Comparison of ENCODE assay signal across 1 cellular context in genomic region chr9:128685022-128685332, GRCh38.
TF ChIP-seq lines count a peak whose summit lies in the region.

No MANE protein-coding gene starts in this region.

TF ChIP-seq in K562, 482 proteins besides CTCF, POLR2A, EP300 and RAD21:
- TF ChIP-seq ZNF395 (CRISPR knock-in tag; IDR thresholded peaks at IDR 0.05), result 0 out of 2 replicates have a peak, but pooled peaks have one; percentile 12
- TF ChIP-seq, protein P1, sequence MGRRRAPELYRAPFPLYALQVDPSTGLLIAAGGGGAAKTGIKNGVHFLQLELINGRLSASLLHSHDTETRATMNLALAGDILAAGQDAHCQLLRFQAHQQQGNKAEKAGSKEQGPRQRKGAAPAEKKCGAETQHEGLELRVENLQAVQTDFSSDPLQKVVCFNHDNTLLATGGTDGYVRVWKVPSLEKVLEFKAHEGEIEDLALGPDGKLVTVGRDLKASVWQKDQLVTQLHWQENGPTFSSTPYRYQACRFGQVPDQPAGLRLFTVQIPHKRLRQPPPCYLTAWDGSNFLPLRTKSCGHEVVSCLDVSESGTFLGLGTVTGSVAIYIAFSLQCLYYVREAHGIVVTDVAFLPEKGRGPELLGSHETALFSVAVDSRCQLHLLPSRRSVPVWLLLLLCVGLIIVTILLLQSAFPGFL (CRISPR knock-in tag; IDR thresholded peaks at IDR 0.05), result no peak
- TF ChIP-seq PHTF2 (CRISPR knock-in tag; IDR thresholded peaks at IDR 0.05), result no peak
- TF ChIP-seq, protein P2, sequence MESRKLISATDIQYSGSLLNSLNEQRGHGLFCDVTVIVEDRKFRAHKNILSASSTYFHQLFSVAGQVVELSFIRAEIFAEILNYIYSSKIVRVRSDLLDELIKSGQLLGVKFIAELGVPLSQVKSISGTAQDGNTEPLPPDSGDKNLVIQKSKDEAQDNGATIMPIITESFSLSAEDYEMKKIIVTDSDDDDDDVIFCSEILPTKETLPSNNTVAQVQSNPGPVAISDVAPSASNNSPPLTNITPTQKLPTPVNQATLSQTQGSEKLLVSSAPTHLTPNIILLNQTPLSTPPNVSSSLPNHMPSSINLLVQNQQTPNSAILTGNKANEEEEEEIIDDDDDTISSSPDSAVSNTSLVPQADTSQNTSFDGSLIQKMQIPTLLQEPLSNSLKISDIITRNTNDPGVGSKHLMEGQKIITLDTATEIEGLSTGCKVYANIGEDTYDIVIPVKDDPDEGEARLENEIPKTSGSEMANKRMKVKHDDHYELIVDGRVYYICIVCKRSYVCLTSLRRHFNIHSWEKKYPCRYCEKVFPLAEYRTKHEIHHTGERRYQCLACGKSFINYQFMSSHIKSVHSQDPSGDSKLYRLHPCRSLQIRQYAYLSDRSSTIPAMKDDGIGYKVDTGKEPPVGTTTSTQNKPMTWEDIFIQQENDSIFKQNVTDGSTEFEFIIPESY (CRISPR knock-in tag; IDR thresholded peaks at IDR 0.05), result 0 out of 2 replicates have a peak, but pooled peaks have one; percentile 0
- no peak for TF ChIP-seq PHB (CRISPR knock-in tag; IDR thresholded peaks at IDR 0.05)
- TF ChIP-seq DACH1 (IDR thresholded peaks at IDR 0.05; ENCODE audit: partially characterized antibody), result no peak
- TF ChIP-seq, protein P3, sequence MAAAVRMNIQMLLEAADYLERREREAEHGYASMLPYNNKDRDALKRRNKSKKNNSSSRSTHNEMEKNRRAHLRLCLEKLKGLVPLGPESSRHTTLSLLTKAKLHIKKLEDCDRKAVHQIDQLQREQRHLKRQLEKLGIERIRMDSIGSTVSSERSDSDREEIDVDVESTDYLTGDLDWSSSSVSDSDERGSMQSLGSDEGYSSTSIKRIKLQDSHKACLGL (CRISPR knock-in tag; IDR thresholded peaks at IDR 0.05; ENCODE audit: borderline replicate concordance, poor library complexity, severe bottlenecking), result no peak
- TF ChIP-seq CHD1 (IDR thresholded peaks at IDR 0.05; ENCODE audit: low read length), result no peak
- 0 out of 3 replicates have a peak, but pooled peaks of 1 of the 2 experiments have one; percentile 7 for TF ChIP-seq CBX3 (IDR thresholded peaks at IDR 0.05; ENCODE audit: borderline replicate concordance in 1 of 2, low read length in 2 of 2)
- TF ChIP-seq TCF7 (IDR thresholded peaks at IDR 0.05; ENCODE audit: borderline replicate concordance), result no peak
- 0 out of 2 replicates have a peak, but pooled peaks have one; percentile 18 for TF ChIP-seq SP1 (CRISPR knock-in tag; IDR thresholded peaks at IDR 0.05)
TF ChIP-seq in K562: peak in this region for 4.
